Comparison of ENCODE assay signal across 1 cellular context in the genomic region with DNA sequence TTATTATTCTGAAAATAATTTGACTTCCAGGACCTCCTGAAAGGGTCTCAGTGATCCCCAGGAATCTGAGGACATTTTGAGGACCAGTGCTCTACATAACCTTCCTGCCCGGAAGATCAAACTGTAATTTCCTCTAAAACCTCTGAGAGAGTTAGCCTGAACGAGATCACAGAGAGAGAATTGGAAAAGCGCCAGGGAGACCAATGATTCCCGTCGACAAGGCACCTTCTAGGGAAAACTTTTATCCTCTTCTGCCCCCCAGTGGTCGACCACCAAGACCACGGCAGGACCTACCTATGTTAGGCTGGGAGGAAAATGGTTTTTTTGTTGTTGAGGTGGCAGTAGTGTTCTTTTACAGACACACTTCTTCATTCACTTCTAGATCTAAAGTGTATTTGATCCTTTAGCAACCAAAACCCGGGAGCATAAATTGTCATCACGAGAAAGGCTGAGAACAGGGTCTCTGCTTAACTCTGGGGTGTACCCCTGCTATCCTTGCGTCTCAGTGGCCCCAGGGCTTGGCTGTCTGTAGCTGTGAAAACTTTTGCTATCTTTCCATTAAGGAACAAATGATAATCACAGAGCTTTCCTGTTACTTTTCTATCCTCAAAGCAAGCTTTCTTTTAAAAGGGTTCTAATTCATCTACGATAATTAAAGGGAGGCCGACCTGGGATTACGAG.
TF ChIP-seq lines count a peak whose summit lies in the region.

No MANE protein-coding gene starts in this region.

TF ChIP-seq in HEK293, 187 proteins besides CTCF, POLR2A, EP300 and RAD21 (continued from another document):
- 0 out of 2 replicates have a peak, but pooled peaks have one; percentile 33 for TF ChIP-seq PRDM10 (tag by site-specific recombination; IDR thresholded peaks at IDR 0.05)
- TF ChIP-seq, protein P1, sequence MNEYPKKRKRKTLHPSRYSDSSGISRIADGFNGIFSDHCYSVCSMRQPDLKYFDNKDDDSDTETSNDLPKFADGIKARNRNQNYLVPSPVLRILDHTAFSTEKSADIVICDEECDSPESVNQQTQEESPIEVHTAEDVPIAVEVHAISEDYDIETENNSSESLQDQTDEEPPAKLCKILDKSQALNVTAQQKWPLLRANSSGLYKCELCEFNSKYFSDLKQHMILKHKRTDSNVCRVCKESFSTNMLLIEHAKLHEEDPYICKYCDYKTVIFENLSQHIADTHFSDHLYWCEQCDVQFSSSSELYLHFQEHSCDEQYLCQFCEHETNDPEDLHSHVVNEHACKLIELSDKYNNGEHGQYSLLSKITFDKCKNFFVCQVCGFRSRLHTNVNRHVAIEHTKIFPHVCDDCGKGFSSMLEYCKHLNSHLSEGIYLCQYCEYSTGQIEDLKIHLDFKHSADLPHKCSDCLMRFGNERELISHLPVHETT (tag by site-specific recombination; IDR thresholded peaks at IDR 0.05): no peak
